17 cellular contexts compared by ENCODE assay signal in the genomic region with DNA sequence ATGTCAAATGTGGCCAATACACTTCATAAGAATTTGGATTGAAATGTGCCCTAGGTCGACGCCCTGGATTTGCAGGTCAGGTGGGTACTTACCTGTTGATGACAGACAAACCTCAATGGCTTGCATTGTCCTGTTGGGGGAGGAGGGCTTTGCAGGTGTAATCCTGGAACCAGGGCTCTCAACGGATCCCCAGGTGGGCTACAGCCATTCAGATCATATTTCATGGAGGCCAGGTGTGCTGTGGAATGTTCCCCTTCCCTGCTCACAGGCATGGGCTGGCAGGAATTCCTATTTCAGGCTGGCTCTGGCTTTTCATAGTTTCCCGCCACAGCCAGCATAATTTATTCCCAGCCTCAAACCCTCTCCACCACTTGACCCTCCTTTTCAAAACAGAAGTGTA.
A peak's percentile ranks its signal among the peaks of the same experiment; 100 is the strongest.
DNase-seq lines count a peak whose midpoint lies in the region; ATAC-seq and TF ChIP-seq lines count a peak whose summit lies in the region.
"Had no signal": no experiment of that assay in that cellular context is flagged by ENCODE, and none has a peak within 500 bp of the region (broad histone marks: within the 10 kb centered on the region; RNA-seq: fewer than 3 reads in every experiment).

No MANE protein-coding gene starts in this region.

- intact Hi-C loops in heart right ventricle (cut with DNase I), result no loop called here

- peaks cover 3% of the 10 kb centered on the region for H3K4me1 Mint-ChIP-seq in endothelial cell (ENCODE audit: unreplicated experiment)
- H3K4me1 Mint-ChIP-seq: T-cell had no signal

- H3K4me3 ChIP-seq in coronary artery (no peak overlapping the region), heart right ventricle (no peak overlapping the region)
- H3K4me3 ChIP-seq: BLaER1, PC-9 had no signal

- no peak overlapping the region for H3K4me3 Mint-ChIP-seq in endothelial cell (ENCODE audit: unreplicated experiment)
- H3K4me3 Mint-ChIP-seq: HFFc6, T-cell had no signal

- no peak for TF ChIP-seq CTCF in coronary artery (IDR thresholded peaks at IDR 0.05)
- no peak for TF ChIP-seq CTCF in heart right ventricle (IDR thresholded peaks at IDR 0.05)
- no peak for TF ChIP-seq CTCF in endothelial cell (IDR thresholded peaks at IDR 0.05; ENCODE audit: unreplicated experiment)

- peaks cover 0 to 7% (median 0%) of the 10 kb centered on the region in 9 donors for H3K4me1 ChIP-seq in heart right ventricle
- H3K4me1 ChIP-seq: BLaER1 had no signal

- H3K9me3 Mint-ChIP-seq in endothelial cell (ENCODE audit: unreplicated experiment), result no peaks in the 10 kb centered on the region

- H3K36me3 Mint-ChIP-seq in endothelial cell (ENCODE audit: low read depth, unreplicated experiment), result no peaks in the 10 kb centered on the region
- H3K36me3 Mint-ChIP-seq: T-cell had no signal

- H3K36me3 ChIP-seq in heart right ventricle, result no peaks in the 10 kb centered on the region
- H3K36me3 ChIP-seq: BLaER1 had no signal

- H3K27me3 ChIP-seq in heart right ventricle, result peaks cover 0 to 2% (median 0%) of the 10 kb centered on the region in 7 donors
- H3K27me3 ChIP-seq: BLaER1 had no signal

- H3K27ac ChIP-seq in coronary artery, result no peak overlapping the region
- no peak overlapping the region for H3K27ac ChIP-seq in heart right ventricle
- H3K27ac ChIP-seq: 22Rv1, BLaER1, PC-9 had no signal

- whole genome bisulfite sequencing in heart right ventricle, 2 donors, result 78 to 84% methylated on average over 4 of the region's 4 CpGs

- H3K27me3 Mint-ChIP-seq in endothelial cell (ENCODE audit: unreplicated experiment), result peaks cover 2% of the 10 kb centered on the region
- H3K27me3 Mint-ChIP-seq: T-cell had no signal

- no peak overlapping the region for H3K27ac Mint-ChIP-seq in endothelial cell (ENCODE audit: unreplicated experiment)
- H3K27ac Mint-ChIP-seq: HFFc6, T-cell had no signal

- H3K9me3 ChIP-seq in heart right ventricle, result peaks cover 0 to 6% (median 0%) of the 10 kb centered on the region in 11 donors
- H3K9me3 ChIP-seq: BLaER1 had no signal

- DNase-seq in NCI-H1417 (lab: John Stamatoyannopoulos, UW) (peak; percentile 20 to 67 (median 23)), NCI-H1417 treated with DMSO at 0.1 percent for 48 hours (lab: John Stamatoyannopoulos, UW) (no peak), NCI-H146 treated with DMSO at 0.1 percent for 48 hours (lab: John Stamatoyannopoulos, UW; ENCODE audit: unreplicated experiment) (peak; percentile 95), coronary artery (ENCODE audit: low spot score) (peak; percentile 19), left kidney (ENCODE audit: low read depth, low spot score) (peak; percentile 75), heart right ventricle (no peak), GOT3 (lab: John Stamatoyannopoulos, UW) (no peak), endothelial cell (ENCODE audit: low spot score) (no peak)
- DNase-seq: HFFc6, Kasumi-1, NCI-H1436 treated with DMSO at 0.1 percent for 48 hours, NCI-H2171, NCI-H524, PC-9, T-cell had no signal

- ATAC-seq in heart right ventricle, result no peak
- ATAC-seq: T-cell had no signal

Comparison
In these comparisons a context has a peak if more than half of its experiments do, and no peak if none do; other contexts are left out.
1. DNase-seq: peak in NCI-H1417 (3 of 3), NCI-H146 treated with DMSO at 0.1 percent for 48 hours (single experiment), coronary artery (single experiment) and left kidney (single experiment); none in NCI-H1417 treated with DMSO at 0.1 percent for 48 hours (single experiment), heart right ventricle (0 of 2), GOT3 (single experiment) and endothelial cell (single experiment).